Comparison of ENCODE assay signal across 16 cellular contexts in the genomic region with DNA sequence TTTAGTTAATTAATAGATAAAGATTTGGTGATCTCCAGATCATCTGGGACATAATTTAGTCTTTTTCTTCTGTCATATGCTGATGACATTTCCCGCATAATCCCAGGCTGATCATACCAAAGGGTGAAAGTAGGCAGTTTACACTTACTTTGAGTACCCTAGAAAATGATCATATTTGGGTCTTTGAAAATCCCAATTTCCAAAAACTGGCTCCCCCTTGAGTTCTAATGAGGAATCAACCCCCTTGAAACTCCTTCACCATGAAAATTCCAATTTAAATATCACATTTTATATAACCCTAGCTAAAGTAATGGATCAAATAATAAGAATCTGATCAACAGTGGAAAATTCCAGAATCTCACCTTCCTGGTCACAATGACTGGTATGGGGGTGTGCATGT.
A peak's percentile ranks its signal among the peaks of the same experiment; 100 is the strongest.
DNase-seq lines count a peak whose midpoint lies in the region; TF ChIP-seq lines count a peak whose summit lies in the region.
"Had no signal": no experiment of that assay in that cellular context is flagged by ENCODE, and none has a peak within 500 bp of the region (broad histone marks: within the 10 kb centered on the region; RNA-seq: fewer than 3 reads in every experiment).

No MANE protein-coding gene starts in this region.

- DNase-seq in GM06990 (ENCODE audit: extremely low read depth, insufficient read length) (no peak), H9 (no peak), astrocyte of the cerebellum (ENCODE audit: low read depth) (no peak), iPS-NIHi11 (ENCODE audit: low spot score) (peak; percentile 20), HEK293T (ENCODE audit: extremely low spot score) (no peak), NCI-H524 treated with DMSO at 0.1 percent for 48 hours (lab: John Stamatoyannopoulos, UW) (no peak), NCI-H1092 (lab: John Stamatoyannopoulos, UW) (no peak)
- DNase-seq in CD8-positive, alpha-beta memory T cell = no peak
- DNase-seq: C1 segment of cervical spinal cord, DND-41, NCI-H1105 treated with DMSO at 0.1 percent for 48 hours, NCI-H1694, NCI-H510A, NCI-H82, T-helper 17 cell had no signal

- no peaks in the 10 kb centered on the region; a peak in 1 of 5 replicates for H3K9me3 Mint-ChIP-seq in H9
- peaks cover 0 to 5% (median 0%) of the 10 kb centered on the region in 5 donors for H3K9me3 Mint-ChIP-seq in CD8-positive, alpha-beta memory T cell

- 0 out of 4 replicates have a peak, but pooled peaks cover 0 to 3% of the 10 kb centered on the region in 2 experiments for H3K4me1 Mint-ChIP-seq in H9
- H3K4me1 Mint-ChIP-seq in CD8-positive, alpha-beta memory T cell = no peaks in the 10 kb centered on the region
- H3K4me1 Mint-ChIP-seq: T-helper 17 cell had no signal

- H3K36me3 Mint-ChIP-seq in H9 (ENCODE audit: insufficient read depth in 1 of 3, low read depth in 3 of 3) = no peaks in the 10 kb centered on the region; a peak in 1 of 7 replicates
- H3K36me3 Mint-ChIP-seq in CD8-positive, alpha-beta memory T cell = no peaks in the 10 kb centered on the region

- no peak overlapping the region for H3K4me3 Mint-ChIP-seq in H9
- no peak overlapping the region for H3K4me3 Mint-ChIP-seq in CD8-positive, alpha-beta memory T cell
- H3K4me3 Mint-ChIP-seq: T-helper 17 cell had no signal

- H2BK20ac ChIP-seq in H9 (ENCODE audit: low read depth, low read length, poor library complexity, severe bottlenecking) = no peak overlapping the region

- H2AFZ ChIP-seq in H9 (ENCODE audit: low read length) = no peak overlapping the region

- in situ Hi-C loops in astrocyte of the cerebellum (cut with HindIII; ENCODE audit: low sequenced_read_pairs) = no loop called here

- H3K79me2 ChIP-seq in H9 (ENCODE audit: insufficient read depth, low read length) = no peaks in the 10 kb centered on the region

- H3K9me3 ChIP-seq in H9 (ENCODE audit: control insufficient read depth, low read depth, low read length) = no peaks in the 10 kb centered on the region
- no peaks in the 10 kb centered on the region for H3K9me3 ChIP-seq in CD8-positive, alpha-beta memory T cell (ENCODE audit: low read length)
- H3K9me3 ChIP-seq: HAP-1 had no signal

- no peak overlapping the region for H2BK5ac ChIP-seq in H9 (ENCODE audit: insufficient read length, low read length)

- no CpG with 5 or more reads among the region's 1 CpG for WGBS in H9 (ENCODE audit: extremely low coverage, insufficient read length, low lambda C conversion rate)

- no peak overlapping the region for H3K14ac ChIP-seq in H9 (ENCODE audit: insufficient read depth, low read length)

- no peak overlapping the region for H3K9ac ChIP-seq in H9 (ENCODE audit: extremely low read depth, insufficient read length, low read length)

- no peak overlapping the region for H3K4ac ChIP-seq in H9 (ENCODE audit: low read depth, low read length)

- H3K4me1 ChIP-seq in H9 (ENCODE audit: insufficient read depth, low read length) = no peaks in the 10 kb centered on the region
- H3K4me1 ChIP-seq in CD8-positive, alpha-beta memory T cell (ENCODE audit: insufficient read depth, low read length) = no peaks in the 10 kb centered on the region
- H3K4me1 ChIP-seq: HAP-1 had no signal

- no peak overlapping the region for H3K4me3 ChIP-seq in GM06990 (replicated peaks; ENCODE audit: low read depth, low read length)
- H3K4me3 ChIP-seq in astrocyte of the cerebellum (ENCODE audit: low read depth, low read length) = no peak overlapping the region
- H3K4me3 ChIP-seq in CD8-positive, alpha-beta memory T cell (ENCODE audit: low read length) = no peak overlapping the region
- H3K4me3 ChIP-seq: HAP-1 had no signal

- no peaks in the 10 kb centered on the region for H4K20me1 ChIP-seq in H9 (ENCODE audit: control insufficient read depth, insufficient read depth, insufficient read length)

- H3K56ac ChIP-seq in H9 (ENCODE audit: insufficient read length, low read depth, low read length) = no peak overlapping the region

- H4K5ac ChIP-seq in H9 (ENCODE audit: insufficient read length, low read depth, low read length) = no peak overlapping the region

- H2BK12ac ChIP-seq in H9 (ENCODE audit: insufficient read length, low read depth, low read length) = no peak overlapping the region

- no peak overlapping the region for H3K27ac Mint-ChIP-seq in H9
- H3K27ac Mint-ChIP-seq in CD8-positive, alpha-beta memory T cell = no peak overlapping the region
- H3K27ac Mint-ChIP-seq: T-helper 17 cell had no signal

- H3K23ac ChIP-seq in H9 (ENCODE audit: insufficient read length, low read depth, low read length) = no peak overlapping the region

- H3K27ac ChIP-seq in H9 (ENCODE audit: insufficient read length, low read depth, low read length) = no peak overlapping the region
- H3K27ac ChIP-seq in CD8-positive, alpha-beta memory T cell (ENCODE audit: low read depth, low read length) = no peak overlapping the region

- TF ChIP-seq CTCF in GM06990 (IDR thresholded peaks at IDR 0.05; ENCODE audit: insufficient read depth, low read length, poor library complexity, severe bottlenecking) = peak; percentile 33
- peak; percentile 56 for TF ChIP-seq CTCF in H9 (conservative IDR thresholded peaks at IDR 0.05)
- peak; percentile 7 for TF ChIP-seq CTCF in astrocyte of the cerebellum (IDR thresholded peaks at IDR 0.05; ENCODE audit: low read depth, low read length, missing control alignments)

- no peak overlapping the region for H4K91ac ChIP-seq in H9 (ENCODE audit: insufficient read length, low read depth, low read length)

- no peak overlapping the region for H2BK120ac ChIP-seq in H9 (ENCODE audit: low read depth, low read length, poor library complexity, severe bottlenecking)

- no peak overlapping the region for H3K18ac ChIP-seq in H9 (ENCODE audit: insufficient read length, low read depth, low read length)

- H3K23me2 ChIP-seq in H9 (ENCODE audit: insufficient read length, low read depth, low read length, poor library complexity, severe bottlenecking) = no peaks in the 10 kb centered on the region

- CTCF ChIA-PET in HEK293T (lab: Yijun Ruan, JAX) = no interaction called here
- CTCF ChIA-PET in CD8-positive, alpha-beta memory T cell (lab: Charles Lee) = no interaction called here

- H3K27me3 ChIP-seq in GM06990 (replicated peaks; ENCODE audit: control insufficient read depth, insufficient read depth, low read length) = no peaks in the 10 kb centered on the region
- H3K27me3 ChIP-seq in H9 (ENCODE audit: insufficient read depth, low read length) = no peaks in the 10 kb centered on the region; the same call in 1 of the 2 replicates
- H3K27me3 ChIP-seq in CD8-positive, alpha-beta memory T cell (ENCODE audit: insufficient read depth, low read length, poor library complexity, severe bottlenecking) = no peaks in the 10 kb centered on the region

- H3T11ph ChIP-seq in H9 (ENCODE audit: low read length) = no peak overlapping the region

- no peak overlapping the region for H3K4me2 ChIP-seq in H9 (ENCODE audit: insufficient read depth, insufficient read length, low read length)

- H2BK15ac ChIP-seq in H9 (ENCODE audit: low read depth, low read length) = no peak overlapping the region

- no peaks in the 10 kb centered on the region for H3K36me3 ChIP-seq in GM06990 (ENCODE audit: control insufficient read depth, insufficient read depth, low read length)
- no peaks in the 10 kb centered on the region for H3K36me3 ChIP-seq in CD8-positive, alpha-beta memory T cell (ENCODE audit: insufficient read depth, low read length)
- H3K36me3 ChIP-seq: HAP-1 had no signal

- no peaks in the 10 kb centered on the region for H3K79me1 ChIP-seq in H9 (ENCODE audit: insufficient read depth, low read depth, low read length, poor library complexity, severe bottlenecking)

- no peak overlapping the region for H2AK5ac ChIP-seq in H9 (ENCODE audit: insufficient read length, low read length)

- H3K27me3 Mint-ChIP-seq in H9 (ENCODE audit: low read depth) = no peaks in the 10 kb centered on the region; the same call in 1 of the 2 replicates
- no peaks in the 10 kb centered on the region for H3K27me3 Mint-ChIP-seq in CD8-positive, alpha-beta memory T cell

- no peak overlapping the region for H4K8ac ChIP-seq in H9 (replicated peaks; ENCODE audit: insufficient read length, low read depth, low read length)

- POLR2A ChIA-PET in HEK293T (lab: Yijun Ruan, JAX) = no interaction called here
- POLR2A ChIA-PET in CD8-positive, alpha-beta memory T cell (lab: Charles Lee) = no interaction called here

TF ChIP-seq in HEK293T, 16 proteins besides CTCF, POLR2A, EP300 and RAD21:
- TF ChIP-seq SUZ12 (IDR thresholded peaks at IDR 0.05) (no peak), BHLHE40 (IDR thresholded peaks at IDR 0.05; ENCODE audit: borderline replicate concordance) (no peak), NFRKB (IDR thresholded peaks at IDR 0.05) (no peak), FOXA1 (IDR thresholded peaks at IDR 0.05) (no peak)
